Comparison of ENCODE assay signal across 15 cellular contexts in genomic region chr1:156524985-156525590, GRCh38. TPM values are rescaled to one million over a fixed set of nuclear protein-coding genes. Genes with fewer than 3 reads are reported as not detected.
A peak's percentile ranks its signal among the peaks of the same experiment; 100 is the strongest.
DNase-seq lines count a peak whose midpoint lies in the region; ATAC-seq and TF ChIP-seq lines count a peak whose summit lies in the region.
"Had no signal": no experiment of that assay in that cellular context is flagged by ENCODE, and none has a peak within 500 bp of the region (broad histone marks: within the 10 kb centered on the region; RNA-seq: fewer than 3 reads in every experiment).

No MANE protein-coding gene starts in this region.

- H3K27ac ChIP-seq in mammary epithelial cell (ENCODE audit: insufficient read depth, low read depth, low read length) (no peak overlapping the region), thymus (ENCODE audit: low read depth) (peak overlapping the region; percentile 64)
- H3K27ac ChIP-seq: C4-2B, coronary artery had no signal

- ATAC-seq in HG02884 (IDR thresholded peaks at IDR 0.05; ENCODE audit: unreplicated experiment) = no peak
- ATAC-seq: HCT116 had no signal

- no peak overlapping the region for H3K4me3 ChIP-seq in mammary epithelial cell (replicated peaks in 1 of 3; ENCODE audit: insufficient read depth in 1 of 3, low read depth in 2 of 3, low read length in 3 of 3)
- H3K4me3 ChIP-seq in thymus (ENCODE audit: low read length) = no peak overlapping the region
- H3K4me3 ChIP-seq: coronary artery had no signal

- no peak for DNase-seq in mammary epithelial cell
- no peak for DNase-seq in MCF 10A (ENCODE audit: unreplicated experiment)
- peak; percentile 40 to 61 for DNase-seq in NOMO-1 (lab: John Stamatoyannopoulos, UW; ENCODE audit: unreplicated experiment in 2 of 2)
- DNase-seq in epidermal melanocyte (ENCODE audit: insufficient read length, low spot score) = peak; percentile 21
- no peak for DNase-seq in hepatic stellate cell (ENCODE audit: low spot score)
- no peak for DNase-seq in AG08396 (ENCODE audit: low spot score)
- DNase-seq: activated CD8-positive, alpha-beta memory T cell treated with anti-CD3 and anti-CD28 coated beads, Interleukin-2, amount 50 U/mL, for 4 hours; mesendoderm; NCI-H2171 treated with DMSO at 0.1 percent for 48 hours; stimulated activated CD4-positive, alpha-beta T cell treated with anti-CD3 and anti-CD28 coated beads, Interleukin-15, amount 100 ng/mL, for 24 hours had no signal

- TF ChIP-seq CTCF in mammary epithelial cell (conservative IDR thresholded peaks at IDR 0.05 in 1 of 2, IDR thresholded peaks at IDR 0.05 in 1 of 2; ENCODE audit: extremely low read depth in 1 of 2, insufficient read depth in 1 of 2, low read depth in 1 of 2, low read length in 2 of 2) = no peak
- no peak for TF ChIP-seq CTCF in MCF 10A (IDR thresholded peaks at IDR 0.05; ENCODE audit: unreplicated experiment)

- no peak overlapping the region for H3K9ac ChIP-seq in mammary epithelial cell (ENCODE audit: insufficient read depth, low read length)

- H3K27me3 ChIP-seq in mammary epithelial cell (ENCODE audit: insufficient read depth, low read length) (no peaks in the 10 kb centered on the region), thymus (ENCODE audit: control insufficient read depth, insufficient read depth) (no peaks in the 10 kb centered on the region)

- CTCF ChIA-PET in mammary epithelial cell (lab: Charles Lee; ENCODE audit: low non-redundant PET) = no interaction called here
- CTCF ChIA-PET in MCF 10A (lab: Yijun Ruan, JAX) = interaction anchor here (0.5 to 2.3 kb wide), 7 partner anchors 17 to 650 kb away, joined by 3 to 11 read pairs (median 3); partner anchors contain the start of gene MEF2D

- H3K4me1 Mint-ChIP-seq in MCF 10A (ENCODE audit: insufficient read depth, unreplicated experiment) = no peaks in the 10 kb centered on the region

- intact Hi-C loops in mammary epithelial cell (cut with micrococcal nuclease) (no loop called here), MCF 10A (cut with micrococcal nuclease) (no loop called here)

- no peaks in the 10 kb centered on the region for H4K20me1 ChIP-seq in mammary epithelial cell (ENCODE audit: insufficient read depth, low read length)

- no peak overlapping the region for H3K4me3 Mint-ChIP-seq in MCF 10A (ENCODE audit: unreplicated experiment)

- H3K9me3 Mint-ChIP-seq in MCF 10A (ENCODE audit: unreplicated experiment) = no peaks in the 10 kb centered on the region

- in situ Hi-C loops in mammary epithelial cell (cut with MboI; ENCODE audit: low sequenced_read_pairs in 2 of 2) = no loop called here

- no peak overlapping the region for H2AFZ ChIP-seq in mammary epithelial cell (ENCODE audit: low read depth, low read length)

- no peaks in the 10 kb centered on the region for H3K79me2 ChIP-seq in mammary epithelial cell (ENCODE audit: insufficient read depth, low read length)

- H3K27ac Mint-ChIP-seq in MCF 10A (ENCODE audit: low read depth, unreplicated experiment) = no peak overlapping the region

- peaks cover 22% of the 10 kb centered on the region for H3K36me3 Mint-ChIP-seq in MCF 10A (ENCODE audit: insufficient read depth, unreplicated experiment)

- POLR2A ChIA-PET in MCF 10A (lab: Yijun Ruan, JAX) = interaction anchor here (0.6 to 1.7 kb wide), 7 partner anchors 7 to 87 kb away, joined by 3 to 6 read pairs (median 4); partner anchors contain the start of genes MEF2D and NAXE

- WGBS in mammary epithelial cell (ENCODE audit: low coverage, missing lambda C conversion rate) = 60% methylated on average over 5 of the region's 6 CpGs
- WGBS in thymus = 5% methylated on average over 6 of the region's 6 CpGs

- H3K36me3 ChIP-seq in mammary epithelial cell (ENCODE audit: insufficient read depth, low read length) = peaks cover 10% of the 10 kb centered on the region
- peaks cover 7% of the 10 kb centered on the region for H3K36me3 ChIP-seq in thymus (ENCODE audit: control insufficient read depth, insufficient read depth)

- no peaks in the 10 kb centered on the region for H3K27me3 Mint-ChIP-seq in MCF 10A (ENCODE audit: insufficient read depth, unreplicated experiment)

- dilution Hi-C loops in mammary epithelial cell (cut with HindIII; ENCODE audit: low sequenced_read_pairs) = loop anchor here (5.0 to 10.0 kb wide), 2 partner anchors 60 to 93 kb away; no protein-coding TSS in a partner anchor

- H3K4me1 ChIP-seq in mammary epithelial cell (ENCODE audit: insufficient read depth, low read length) = no peaks in the 10 kb centered on the region
- H3K4me1 ChIP-seq in thymus (ENCODE audit: control insufficient read depth, insufficient read depth, low read length) = peaks cover 18% of the 10 kb centered on the region

- no peak overlapping the region for H3K4me2 ChIP-seq in mammary epithelial cell (ENCODE audit: insufficient read depth, low read depth, low read length)

- BruUV-seq in mammary epithelial cell (replicated peaks; lab: Mats Ljungman, UMichigan) (TSS peak; percentile 69), MCF 10A (replicated peaks; lab: Mats Ljungman, UMichigan) (no TSS peak)

- H3K9me3 ChIP-seq in mammary epithelial cell (replicated peaks; ENCODE audit: insufficient read depth, low read length) = no peaks in the 10 kb centered on the region
- no peaks in the 10 kb centered on the region for H3K9me3 ChIP-seq in thymus (ENCODE audit: control insufficient read depth)

RNA-seq across cellular contexts. Expression of gene MEF2D, which starts 24.5 kb away (rescaled TPM):
- 10 to 100 TPM in 1 of 2 donors, 1 to 10 TPM in 1; 9.2 to 34.3 TPM for total RNA-seq in mammary epithelial cell
- 11.4 TPM for polyA plus RNA-seq in mammary epithelial cell
- polyA minus RNA-seq in mammary epithelial cell = 9.6 TPM
- total RNA-seq in MCF 10A (2022) = 113 and 131 TPM in 2 replicates
- polyA plus RNA-seq in thymus = 26.3 TPM

RNA-seq across cellular contexts. Expression of gene IQGAP3, which starts 47.3 kb away (rescaled TPM):
- total RNA-seq in mammary epithelial cell (10 to 100 TPM in 1 of 2 donors, 1 to 10 TPM in 1; 1.3 to 35.7 TPM), MCF 10A (2022) (36.4 and 48.3 TPM in 2 replicates)
- polyA plus RNA-seq in mammary epithelial cell (16.6 TPM), thymus (1.0 TPM)
- polyA minus RNA-seq in mammary epithelial cell = 56.3 TPM

RNA-seq across cellular contexts. Expression of gene TTC24, which starts 54.4 kb away (rescaled TPM):
- not detected for total RNA-seq in mammary epithelial cell
- polyA plus RNA-seq in mammary epithelial cell = not detected
- not detected for polyA minus RNA-seq in mammary epithelial cell
- not detected in 2 replicates for total RNA-seq in MCF 10A (2022)
- polyA plus RNA-seq in thymus = 13.4 TPM

Comparison
In these comparisons a context has a peak if more than half of its experiments do, and no peak if none do; other contexts are left out.
1. DNase-seq: peak in NOMO-1 (2 of 2) and epidermal melanocyte (single experiment); none in mammary epithelial cell (single experiment), MCF 10A (single experiment), hepatic stellate cell (single experiment) and AG08396 (single experiment).